Comparison of ENCODE assay signal across 18 cellular contexts in the genomic region with DNA sequence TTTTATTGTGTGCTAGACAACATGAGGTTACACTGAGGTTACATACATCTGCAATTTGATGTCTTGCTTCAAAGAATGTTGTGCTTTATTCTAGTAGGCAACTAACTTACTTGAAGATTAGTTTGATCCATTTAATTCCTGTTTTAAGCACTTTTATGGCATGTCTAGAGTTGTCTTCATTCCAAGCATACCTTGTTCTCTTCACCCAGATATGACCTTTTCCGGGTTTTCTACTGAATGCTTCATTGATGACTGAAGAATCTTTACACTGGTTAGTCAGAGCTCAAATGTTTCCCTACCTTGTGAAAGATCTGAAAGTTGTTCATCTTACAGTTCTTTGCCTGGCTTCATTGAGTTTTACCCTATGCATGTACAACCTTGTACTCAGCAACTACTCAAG.
DNase-seq lines count a peak whose midpoint lies in the region; ATAC-seq, FAIRE-seq and TF ChIP-seq lines count a peak whose summit lies in the region.
"Had no signal": no experiment of that assay in that cellular context is flagged by ENCODE, and none has a peak within 500 bp of the region (broad histone marks: within the 10 kb centered on the region; RNA-seq: fewer than 3 reads in every experiment).

No MANE protein-coding gene starts in this region.

- H2AFZ ChIP-seq in astrocyte (ENCODE audit: low read depth, low read length): no peak overlapping the region

- H3K9me3 ChIP-seq in A549 (no peaks in the 10 kb centered on the region), astrocyte (ENCODE audit: insufficient read depth, low read depth, low read length) (no peaks in the 10 kb centered on the region), ascending aorta (no peaks in the 10 kb centered on the region)
- H3K9me3 ChIP-seq: BE2C, lower lobe of right lung had no signal

- TF ChIP-seq RAD21 in A549 (conservative IDR thresholded peaks at IDR 0.05 in 1 of 2, IDR thresholded peaks at IDR 0.05 in 1 of 2): no peak

- peak; percentile 34 to 78; a peak in 4 of 6 replicates for ATAC-seq in A549
- ATAC-seq: activated T-helper 17 cell treated with anti-CD3 and anti-CD28 coated beads, Interleukin-2, amount 50 U/mL, for 72 hours; lower lobe of right lung had no signal

- peak overlapping the region; percentile 80 for H3K27ac Mint-ChIP-seq in astrocyte (ENCODE audit: unreplicated experiment)
- no peak overlapping the region for H3K27ac Mint-ChIP-seq in activated naive CD8-positive, alpha-beta T cell treated with anti-CD3 and anti-CD28 coated beads for 36 hours
- H3K27ac Mint-ChIP-seq: activated T-helper 17 cell treated with anti-CD3 and anti-CD28 coated beads, Interleukin-2, amount 50 U/mL, for 72 hours had no signal

- H3K9ac ChIP-seq in astrocyte (ENCODE audit: low read length): no peak overlapping the region

- peaks cover 25% of the 10 kb centered on the region for H3K4me1 Mint-ChIP-seq in astrocyte (ENCODE audit: low read depth, unreplicated experiment)
- H3K4me1 Mint-ChIP-seq in activated naive CD8-positive, alpha-beta T cell treated with anti-CD3 and anti-CD28 coated beads for 36 hours: no peaks in the 10 kb centered on the region
- H3K4me1 Mint-ChIP-seq: activated T-helper 17 cell treated with anti-CD3 and anti-CD28 coated beads, Interleukin-2, amount 50 U/mL, for 72 hours had no signal

- no peaks in the 10 kb centered on the region for H4K20me1 ChIP-seq in astrocyte (ENCODE audit: insufficient read depth, low read length)

- WGBS in A549 (ENCODE audit: missing lambda C conversion rate): 15% methylated on average over 1 of the region's 1 CpG

- POLR2A ChIA-PET in A549 (lab: Yijun Ruan, JAX): no interaction called here

- H3K79me2 ChIP-seq in astrocyte (ENCODE audit: insufficient read depth, low read length): no peaks in the 10 kb centered on the region

- H3K27ac ChIP-seq in A549 (peak overlapping the region in 1 of 2 experiments; percentile 46; a peak in 4 of 6 replicates), astrocyte (ENCODE audit: low read depth, low read length) (peak overlapping the region; percentile 27), ascending aorta (no peak overlapping the region)
- H3K27ac ChIP-seq: coronary artery, lower lobe of right lung, SK-N-MC had no signal

- intact Hi-C loops in ascending aorta (cut with DNase I): no loop called here

- DNase-seq in A549 (ENCODE audit: low read depth in 1 of 2, low spot score in 1 of 2) (peak; percentile 8 to 44), HFF-Myc (ENCODE audit: extremely low read depth, low read depth) (peak; percentile 17), astrocyte (ENCODE audit: low read depth) (peak; percentile 90), glomerular visceral epithelial cell (ENCODE audit: extremely low spot score) (peak; percentile 66), ascending aorta (ENCODE audit: low spot score in 2 of 2) (no peak), OCI-M2 (lab: John Stamatoyannopoulos, UW; ENCODE audit: unreplicated experiment) (no peak), NCI-H82 treated with DMSO at 0.1 percent for 48 hours (lab: John Stamatoyannopoulos, UW; ENCODE audit: unreplicated experiment) (no peak)
- DNase-seq in activated naive CD8-positive, alpha-beta T cell treated with anti-CD3 and anti-CD28 coated beads for 36 hours: no peak
- DNase-seq: activated CD4-positive, CD25-positive, alpha-beta regulatory T cell treated with anti-CD3 and anti-CD28 coated beads, Interleukin-2, amount 50 U/mL, for 72 hours; BE2C; GOT3; head of caudate nucleus; lower lobe of right lung; NCI-H524 treated with DMSO at 0.1 percent for 48 hours; posterior cingulate gyrus had no signal

- H3K27me3 Mint-ChIP-seq in astrocyte (ENCODE audit: low read depth, unreplicated experiment): no peaks in the 10 kb centered on the region
- H3K27me3 Mint-ChIP-seq in activated naive CD8-positive, alpha-beta T cell treated with anti-CD3 and anti-CD28 coated beads for 36 hours: no peaks in the 10 kb centered on the region
- H3K27me3 Mint-ChIP-seq: activated T-helper 17 cell treated with anti-CD3 and anti-CD28 coated beads, Interleukin-2, amount 50 U/mL, for 72 hours had no signal

- FAIRE-seq in A549 (lab: Jason Lieb, UNC) (no peak), astrocyte (lab: Jason Lieb, UNC) (peak; percentile 95)

- H3K4me1 ChIP-seq in A549 (peaks cover 10% of the 10 kb centered on the region; the same call in 2 of the 3 replicates), astrocyte (ENCODE audit: insufficient read depth, low read length) (peaks cover 9% of the 10 kb centered on the region), ascending aorta (no peaks in the 10 kb centered on the region)
- H3K4me1 ChIP-seq: BE2C, lower lobe of right lung had no signal

- H3K4me3 ChIP-seq in A549: no peak overlapping the region
- H3K4me3 ChIP-seq in HFF-Myc (replicated peaks; ENCODE audit: low read depth, low read length): no peak overlapping the region
- no peak overlapping the region for H3K4me3 ChIP-seq in astrocyte (ENCODE audit: insufficient read depth, low read depth, low read length)
- H3K4me3 ChIP-seq in ascending aorta: no peak overlapping the region
- H3K4me3 ChIP-seq: coronary artery, lower lobe of right lung, SK-N-MC had no signal

- TF ChIP-seq CTCF in A549 (IDR thresholded peaks at IDR 0.05) (no peak), HFF-Myc (IDR thresholded peaks at IDR 0.05; ENCODE audit: low read depth, low read length, missing control alignments) (no peak), astrocyte (IDR thresholded peaks at IDR 0.05; ENCODE audit: insufficient read depth, low read depth, low read length) (no peak), ascending aorta (IDR thresholded peaks at IDR 0.05) (no peak)

- TF ChIP-seq EP300 in A549 (IDR thresholded peaks at IDR 0.05): no peak

- H3K4me3 Mint-ChIP-seq in astrocyte (ENCODE audit: unreplicated experiment): no peak overlapping the region
- H3K4me3 Mint-ChIP-seq in activated naive CD8-positive, alpha-beta T cell treated with anti-CD3 and anti-CD28 coated beads for 36 hours: no peak overlapping the region
- H3K4me3 Mint-ChIP-seq: activated T-helper 17 cell treated with anti-CD3 and anti-CD28 coated beads, Interleukin-2, amount 50 U/mL, for 72 hours had no signal

- CTCF ChIA-PET in A549 (lab: Yijun Ruan, JAX): no interaction called here

- peak overlapping the region; percentile 31 for H3K4me2 ChIP-seq in A549
- peak overlapping the region; percentile 59 for H3K4me2 ChIP-seq in astrocyte (ENCODE audit: low read length)

- TF ChIP-seq POLR2A in A549 (IDR thresholded peaks at IDR 0.05; ENCODE audit: low read length): no peak

- H3K36me3 ChIP-seq in astrocyte (ENCODE audit: insufficient read depth, low read length) (no peaks in the 10 kb centered on the region), ascending aorta (no peaks in the 10 kb centered on the region)
- H3K36me3 ChIP-seq: BE2C, lower lobe of right lung had no signal

- H3K9me3 Mint-ChIP-seq in astrocyte (ENCODE audit: unreplicated experiment): peaks cover 3% of the 10 kb centered on the region
- peaks cover 2% of the 10 kb centered on the region for H3K9me3 Mint-ChIP-seq in activated naive CD8-positive, alpha-beta T cell treated with anti-CD3 and anti-CD28 coated beads for 36 hours

- H3K36me3 Mint-ChIP-seq in astrocyte (ENCODE audit: low read depth, unreplicated experiment): no peaks in the 10 kb centered on the region
- no peaks in the 10 kb centered on the region for H3K36me3 Mint-ChIP-seq in activated naive CD8-positive, alpha-beta T cell treated with anti-CD3 and anti-CD28 coated beads for 36 hours

- H3K27me3 ChIP-seq in astrocyte (ENCODE audit: insufficient read depth, low read length): no peaks in the 10 kb centered on the region
- H3K27me3 ChIP-seq in ascending aorta: no peaks in the 10 kb centered on the region
- H3K27me3 ChIP-seq: BE2C had no signal

TF ChIP-seq in A549, 52 proteins besides CTCF, POLR2A, EP300 and RAD21:
- TF ChIP-seq FOSL2 (IDR thresholded peaks at IDR 0.05): no peak
- peak; percentile 26; the same call in 1 of the 2 replicates for TF ChIP-seq FOSL2 (CRISPR knock-in tag; IDR thresholded peaks at IDR 0.05)
- no peak for TF ChIP-seq EHMT2 (IDR thresholded peaks at IDR 0.05; ENCODE audit: low read depth)
- no peak for TF ChIP-seq RARB (CRISPR knock-in tag; IDR thresholded peaks at IDR 0.05)
- no peak for TF ChIP-seq NPAS2 (CRISPR knock-in tag; IDR thresholded peaks at IDR 0.05; ENCODE audit: borderline replicate concordance)

Comparison
In these comparisons a context has a peak if more than half of its experiments do, and no peak if none do; other contexts are left out.
1. DNase-seq: peak in A549 (2 of 2), HFF-Myc (single experiment), astrocyte (single experiment) and glomerular visceral epithelial cell (single experiment); none in ascending aorta (0 of 2), OCI-M2 (single experiment), activated naive CD8-positive, alpha-beta T cell treated with anti-CD3 and anti-CD28 coated beads for 36 hours (single experiment) and NCI-H82 treated with DMSO at 0.1 percent for 48 hours (single experiment).